10 cellular contexts compared by ENCODE assay signal in the genomic region with DNA sequence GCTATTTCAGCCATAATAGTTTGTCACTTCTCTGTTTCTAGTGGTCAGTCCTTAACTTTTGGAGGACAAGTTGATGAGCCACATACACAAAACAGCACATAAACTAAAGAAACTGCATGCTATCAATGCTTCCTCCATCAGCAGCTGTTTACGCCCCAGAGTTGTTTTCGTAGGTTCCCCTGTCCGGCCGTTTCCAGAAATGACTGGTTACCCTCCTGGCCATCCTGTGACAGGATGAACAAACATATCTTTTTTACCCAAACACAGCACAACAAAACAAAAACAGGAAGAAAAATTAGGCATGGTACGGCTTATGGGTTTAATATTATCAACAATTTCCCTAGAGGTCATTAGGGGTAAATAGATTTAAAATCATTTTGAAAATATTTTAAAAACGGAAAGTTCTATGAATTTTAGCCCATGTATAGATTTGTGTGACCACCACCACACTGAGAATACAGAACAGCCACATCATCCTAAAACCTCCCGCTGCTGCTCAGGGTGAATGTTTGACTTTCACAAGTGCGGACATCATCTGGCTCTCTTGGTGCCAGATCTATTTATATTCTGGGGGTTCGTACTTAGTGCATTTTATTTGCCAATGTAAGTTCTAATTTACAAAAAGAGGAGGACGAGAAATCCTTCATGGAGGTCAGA.
DNase-seq lines count a peak whose midpoint lies in the region; ATAC-seq and TF ChIP-seq lines count a peak whose summit lies in the region.
"Had no signal": no experiment of that assay in that cellular context is flagged by ENCODE, and none has a peak within 500 bp of the region (broad histone marks: within the 10 kb centered on the region; RNA-seq: fewer than 3 reads in every experiment).

No MANE protein-coding gene starts in this region.

- TF ChIP-seq CTCF in WTC11 (IDR thresholded peaks at IDR 0.05) = no peak
- TF ChIP-seq CTCF in osteoblast (IDR thresholded peaks at IDR 0.05; ENCODE audit: extremely low read depth, low read depth, low read length) = no peak
- TF ChIP-seq CTCF in MM.1S (IDR thresholded peaks at IDR 0.05; ENCODE audit: low read length) = no peak

- CTCF ChIA-PET in WTC11 (lab: Charles Lee) = no interaction called here
- CTCF ChIA-PET in CD4-positive, alpha-beta memory T cell (lab: Charles Lee; ENCODE audit: partially characterized antibody) = no interaction called here

- no peaks in the 10 kb centered on the region for H3F3A ChIP-seq in MM.1S (ENCODE audit: insufficient read depth, low read length)

- peaks cover 34% of the 10 kb centered on the region for H3K4me1 Mint-ChIP-seq in WTC11
- H3K4me1 Mint-ChIP-seq in CD4-positive, alpha-beta memory T cell = peaks cover 5 to 17% (median 12%) of the 10 kb centered on the region in 4 donors

- H3K9me3 Mint-ChIP-seq in WTC11 = no peaks in the 10 kb centered on the region
- peaks cover 0 to 1% (median 0%) of the 10 kb centered on the region in 8 donors for H3K9me3 Mint-ChIP-seq in CD4-positive, alpha-beta memory T cell
- H3K9me3 Mint-ChIP-seq: activated naive CD4-positive, alpha-beta T cell treated with anti-CD3 and anti-CD28 coated beads, Interleukin-2, amount 50 U/mL, for 24 hours had no signal

- H3K27ac ChIP-seq in osteoblast (ENCODE audit: low read depth, low read length) (peak overlapping the region; percentile 17), MM.1S (ENCODE audit: low read length) (no peak overlapping the region)
- H3K27ac ChIP-seq in CD4-positive, alpha-beta memory T cell (ENCODE audit: low read depth, low read length) = no peak overlapping the region

- no peak overlapping the region for H2AFZ ChIP-seq in osteoblast (ENCODE audit: low read length)
- no peak overlapping the region for H2AFZ ChIP-seq in MM.1S (ENCODE audit: low read length)

- H3K27ac Mint-ChIP-seq in WTC11 = peak overlapping the region; percentile 44
- H3K27ac Mint-ChIP-seq in CD4-positive, alpha-beta memory T cell = peak overlapping the region in 1 of 7 donors; percentile 66
- H3K27ac Mint-ChIP-seq: activated naive CD4-positive, alpha-beta T cell treated with anti-CD3 and anti-CD28 coated beads, Interleukin-2, amount 50 U/mL, for 24 hours had no signal

- DNase-seq in WTC11 (ENCODE audit: low spot score) (no peak), osteoblast (ENCODE audit: insufficient read length, low spot score, missing footprints) (peak; percentile 68), NCI-H345 treated with DMSO at 0.1 percent for 48 hours (lab: John Stamatoyannopoulos, UW; ENCODE audit: unreplicated experiment) (no peak), MM.1S (no peak), NCI-H748 treated with DMSO at 0.1 percent for 48 hours (lab: John Stamatoyannopoulos, UW) (no peak)
- no peak for DNase-seq in CD4-positive, alpha-beta memory T cell
- DNase-seq: PC-3 had no signal

- intact Hi-C loops in CD4-positive, alpha-beta memory T cell (cut with micrococcal nuclease) = no loop called here

- H3K4me3 Mint-ChIP-seq in WTC11 = no peak overlapping the region
- H3K4me3 Mint-ChIP-seq in CD4-positive, alpha-beta memory T cell = no peak overlapping the region
- H3K4me3 Mint-ChIP-seq: activated naive CD4-positive, alpha-beta T cell treated with anti-CD3 and anti-CD28 coated beads, Interleukin-2, amount 50 U/mL, for 24 hours had no signal

- H3K36me3 Mint-ChIP-seq in WTC11 = no peaks in the 10 kb centered on the region
- H3K36me3 Mint-ChIP-seq in CD4-positive, alpha-beta memory T cell = peaks cover 19 to 20% of the 10 kb centered on the region in 2 donors

- H3K9ac ChIP-seq in MM.1S (ENCODE audit: low read length) = no peak overlapping the region

- H3K4me3 ChIP-seq in osteoblast (ENCODE audit: insufficient read depth, low read length) (no peak overlapping the region), MM.1S (ENCODE audit: low read length) (no peak overlapping the region)
- no peak overlapping the region for H3K4me3 ChIP-seq in CD4-positive, alpha-beta memory T cell (ENCODE audit: low read length in 2 of 2)

- POLR2A ChIA-PET in WTC11 (lab: Charles Lee) = no interaction called here
- POLR2A ChIA-PET in CD4-positive, alpha-beta memory T cell (lab: Charles Lee; ENCODE audit: partially characterized antibody) = no interaction called here

- H3K4me1 ChIP-seq in osteoblast (ENCODE audit: insufficient read depth, low read length) (peaks cover 5% of the 10 kb centered on the region), MM.1S (ENCODE audit: low read length) (no peaks in the 10 kb centered on the region)
- H3K4me1 ChIP-seq in CD4-positive, alpha-beta memory T cell (ENCODE audit: insufficient read depth, low read length) = no peaks in the 10 kb centered on the region

- H3K9me3 ChIP-seq in osteoblast (ENCODE audit: low read depth, low read length) (no peaks in the 10 kb centered on the region), MM.1S (replicated peaks; ENCODE audit: insufficient read depth, low read length) (no peaks in the 10 kb centered on the region)
- H3K9me3 ChIP-seq in CD4-positive, alpha-beta memory T cell (ENCODE audit: control insufficient read depth in 1 of 2, low read length in 2 of 2) = no peaks in the 10 kb centered on the region

- no peaks in the 10 kb centered on the region for H3K27me3 Mint-ChIP-seq in WTC11 (ENCODE audit: low read depth)
- H3K27me3 Mint-ChIP-seq in CD4-positive, alpha-beta memory T cell = no peaks in the 10 kb centered on the region
- H3K27me3 Mint-ChIP-seq: activated naive CD4-positive, alpha-beta T cell treated with anti-CD3 and anti-CD28 coated beads, Interleukin-2, amount 50 U/mL, for 24 hours had no signal

- H3K4me2 ChIP-seq in osteoblast (ENCODE audit: insufficient read depth, low read length) = no peak overlapping the region
- no peak overlapping the region for H3K4me2 ChIP-seq in MM.1S (ENCODE audit: low read depth, low read length)

- H4K20me1 ChIP-seq in osteoblast (ENCODE audit: insufficient read depth, low read length) = peaks cover 34% of the 10 kb centered on the region
- no peaks in the 10 kb centered on the region for H4K20me1 ChIP-seq in MM.1S (ENCODE audit: insufficient read depth, low read length)

- peak; percentile 82 for ATAC-seq in GM18873 (IDR thresholded peaks at IDR 0.05; ENCODE audit: low FRiP score, unreplicated experiment)
- ATAC-seq in HG02642 (IDR thresholded peaks at IDR 0.05; ENCODE audit: poor library complexity, unreplicated experiment) = peak; percentile 70
- ATAC-seq in WTC11 = no peak
- ATAC-seq: PC-3 had no signal

- H3K79me2 ChIP-seq in osteoblast (ENCODE audit: insufficient read depth, low read length) = peaks cover 94% of the 10 kb centered on the region
- peaks cover 22% of the 10 kb centered on the region for H3K79me2 ChIP-seq in MM.1S (ENCODE audit: low read length)

- H3K27me3 ChIP-seq in osteoblast (ENCODE audit: insufficient read depth, low read length) (no peaks in the 10 kb centered on the region), MM.1S (replicated peaks; ENCODE audit: insufficient read depth, low read length) (no peaks in the 10 kb centered on the region)
- H3K27me3 ChIP-seq in CD4-positive, alpha-beta memory T cell (ENCODE audit: insufficient read depth, low read length) = no peaks in the 10 kb centered on the region

- H3K9me2 ChIP-seq in MM.1S (replicated peaks; ENCODE audit: insufficient read depth, low read length) = no peaks in the 10 kb centered on the region

- H3K36me3 ChIP-seq in osteoblast (ENCODE audit: insufficient read depth, low read length) (peaks cover 30% of the 10 kb centered on the region), MM.1S (replicated peaks; ENCODE audit: insufficient read depth, low read length) (no peaks in the 10 kb centered on the region)
- H3K36me3 ChIP-seq in CD4-positive, alpha-beta memory T cell (ENCODE audit: insufficient read depth, low read length) = peaks cover 4% of the 10 kb centered on the region

TF ChIP-seq in WTC11, 78 proteins besides CTCF, POLR2A, EP300 and RAD21 (continues in another document):
- TF ChIP-seq ZNF396 (CRISPR knock-in tag; IDR thresholded peaks at IDR 0.05; ENCODE audit: borderline replicate concordance) (no peak), NFATC4 (CRISPR knock-in tag; IDR thresholded peaks at IDR 0.05) (no peak), IRF2 (CRISPR knock-in tag; IDR thresholded peaks at IDR 0.05; ENCODE audit: borderline replicate concordance, low read depth) (no peak)
- TF ChIP-seq, protein P1, sequence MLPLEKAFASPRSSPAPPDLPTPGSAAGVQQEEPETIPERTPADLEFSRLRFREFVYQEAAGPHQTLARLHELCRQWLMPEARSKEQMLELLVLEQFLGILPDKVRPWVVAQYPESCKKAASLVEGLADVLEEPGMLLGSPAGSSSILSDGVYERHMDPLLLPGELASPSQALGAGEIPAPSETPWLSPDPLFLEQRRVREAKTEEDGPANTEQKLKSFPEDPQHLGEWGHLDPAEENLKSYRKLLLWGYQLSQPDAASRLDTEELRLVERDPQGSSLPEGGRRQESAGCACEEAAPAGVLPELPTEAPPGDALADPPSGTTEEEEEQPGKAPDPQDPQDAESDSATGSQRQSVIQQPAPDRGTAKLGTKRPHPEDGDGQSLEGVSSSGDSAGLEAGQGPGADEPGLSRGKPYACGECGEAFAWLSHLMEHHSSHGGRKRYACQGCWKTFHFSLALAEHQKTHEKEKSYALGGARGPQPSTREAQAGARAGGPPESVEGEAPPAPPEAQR (CRISPR knock-in tag; IDR thresholded peaks at IDR 0.05) = no peak
- TF ChIP-seq, protein P2, sequence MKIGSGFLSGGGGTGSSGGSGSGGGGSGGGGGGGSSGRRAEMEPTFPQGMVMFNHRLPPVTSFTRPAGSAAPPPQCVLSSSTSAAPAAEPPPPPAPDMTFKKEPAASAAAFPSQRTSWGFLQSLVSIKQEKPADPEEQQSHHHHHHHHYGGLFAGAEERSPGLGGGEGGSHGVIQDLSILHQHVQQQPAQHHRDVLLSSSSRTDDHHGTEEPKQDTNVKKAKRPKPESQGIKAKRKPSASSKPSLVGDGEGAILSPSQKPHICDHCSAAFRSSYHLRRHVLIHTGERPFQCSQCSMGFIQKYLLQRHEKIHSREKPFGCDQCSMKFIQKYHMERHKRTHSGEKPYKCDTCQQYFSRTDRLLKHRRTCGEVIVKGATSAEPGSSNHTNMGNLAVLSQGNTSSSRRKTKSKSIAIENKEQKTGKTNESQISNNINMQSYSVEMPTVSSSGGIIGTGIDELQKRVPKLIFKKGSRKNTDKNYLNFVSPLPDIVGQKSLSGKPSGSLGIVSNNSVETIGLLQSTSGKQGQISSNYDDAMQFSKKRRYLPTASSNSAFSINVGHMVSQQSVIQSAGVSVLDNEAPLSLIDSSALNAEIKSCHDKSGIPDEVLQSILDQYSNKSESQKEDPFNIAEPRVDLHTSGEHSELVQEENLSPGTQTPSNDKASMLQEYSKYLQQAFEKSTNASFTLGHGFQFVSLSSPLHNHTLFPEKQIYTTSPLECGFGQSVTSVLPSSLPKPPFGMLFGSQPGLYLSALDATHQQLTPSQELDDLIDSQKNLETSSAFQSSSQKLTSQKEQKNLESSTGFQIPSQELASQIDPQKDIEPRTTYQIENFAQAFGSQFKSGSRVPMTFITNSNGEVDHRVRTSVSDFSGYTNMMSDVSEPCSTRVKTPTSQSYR (CRISPR knock-in tag; IDR thresholded peaks at IDR 0.05) = no peak
